ENCODE assay signal across 39 cellular contexts in the genomic region with DNA sequence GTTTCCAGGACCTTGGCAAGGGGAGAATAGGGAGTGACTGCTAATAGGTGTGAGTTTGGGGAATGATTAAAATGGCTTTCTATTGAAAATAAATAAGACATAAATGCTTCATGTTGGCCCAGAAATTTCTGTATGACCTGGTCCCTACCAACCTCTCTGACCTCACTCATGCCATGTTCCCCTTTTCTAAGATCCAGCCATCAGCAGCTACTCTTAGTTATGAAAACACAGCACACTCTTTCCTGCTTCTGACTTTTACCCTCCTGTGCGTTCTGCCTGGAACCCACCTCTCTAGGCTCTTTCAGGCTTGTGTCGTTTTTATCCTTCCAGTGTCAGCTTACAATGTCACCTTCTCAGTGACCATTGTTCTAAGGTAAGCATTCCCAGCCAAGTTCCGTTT. TPM values are rescaled to one million over a fixed set of nuclear protein-coding genes. Genes with fewer than 3 reads are reported as not detected.
"Had no signal": no experiment of that assay in that cellular context is flagged by ENCODE, and none has a peak within 500 bp of the region (broad histone marks: within the 10 kb centered on the region; RNA-seq: fewer than 3 reads in every experiment).

No MANE protein-coding gene starts in this region.

- DNase-seq: activated CD4-positive, alpha-beta memory T cell treated with anti-CD3 and anti-CD28 coated beads, Interleukin-2, amount 10 ng/mL, durations not matched to agents 7 days and 5 days; activated CD4-positive, alpha-beta T cell treated with anti-CD3 and anti-CD28 coated beads for 1 hour; activated CD4-positive, alpha-beta T cell treated with anti-CD3 and anti-CD28 coated beads for 36 hours; activated CD4-positive, alpha-beta T cell treated with anti-CD3 and anti-CD28 coated beads for 48 hours; activated CD4-positive, alpha-beta T cell treated with anti-CD3 and anti-CD28 coated beads, Interleukin-2, amount 10 ng/mL, durations not matched to agents 7 days and 5 days; activated CD4-positive, alpha-beta T cell treated with anti-CD3 and anti-CD28 coated beads, Interleukin-2, amount 50 U/mL, for 48 hours; activated CD4-positive, CD25-positive, alpha-beta regulatory T cell; activated CD8-positive, alpha-beta memory T cell treated with anti-CD3 and anti-CD28 coated beads for 24 hours; activated CD8-positive, alpha-beta memory T cell treated with anti-CD3 and anti-CD28 coated beads, Interleukin-2, amount 10 ng/mL, durations not matched to agents 7 days and 5 days; activated CD8-positive, alpha-beta T cell treated with anti-CD3 and anti-CD28 coated beads, Interleukin-2, amount 10 ng/mL, durations not matched to agents 7 days and 5 days; activated effector memory CD4-positive, alpha-beta T cell treated with anti-CD3 and anti-CD28 coated beads, Interleukin-2, amount 50 U/mL, for 16 hours; activated gamma-delta T cell treated with Interleukin-2 at 50 U/mL for 16 hours; activated naive CD4-positive, alpha-beta T cell; activated naive CD4-positive, alpha-beta T cell treated with anti-CD3 and anti-CD28 coated beads for 36 hours; activated naive CD4-positive, alpha-beta T cell treated with anti-CD3 and anti-CD28 coated beads, Interleukin-2, amount 50 U/mL, for 16 hours; activated naive CD8-positive, alpha-beta T cell treated with anti-CD3 and anti-CD28 coated beads for 36 hours; activated T-cell treated with anti-CD3 and anti-CD28 coated beads for 4 hours; activated T-cell treated with anti-CD3 and anti-CD28 coated beads, Interleukin-2, amount 50 U/mL, for 1 hour; activated T-cell treated with anti-CD3 and anti-CD28 coated beads, Interleukin-2, amount 50 U/mL, for 4 hours; activated T-cell treated with anti-CD3 and anti-CD28 coated beads, Interleukin-2, amount 50 U/mL, for 72 hours; adrenal gland; amniotic stem cell; aorta; body of pancreas; brain microvascular endothelial cell; central memory CD4-positive, alpha-beta T cell; T-helper 1 cell; T-helper 2 cell; T-helper 9 cell had no signal

- H3K4me3 ChIP-seq: adrenal gland, body of pancreas, breast epithelium had no signal

- H3K27me3 ChIP-seq: adrenal gland, body of pancreas, brain microvascular endothelial cell, breast epithelium had no signal

- H3K27ac Mint-ChIP-seq: activated CD4-positive, alpha-beta memory T cell treated with anti-CD3 and anti-CD28 coated beads, Interleukin-2, amount 10 ng/mL, durations not matched to agents 7 days and 5 days; activated CD4-positive, alpha-beta T cell treated with anti-CD3 and anti-CD28 coated beads for 36 hours; activated CD4-positive, alpha-beta T cell treated with anti-CD3 and anti-CD28 coated beads, Interleukin-2, amount 10 ng/mL, durations not matched to agents 7 days and 5 days; activated CD8-positive, alpha-beta memory T cell treated with anti-CD3 and anti-CD28 coated beads, Interleukin-2, amount 10 ng/mL, durations not matched to agents 7 days and 5 days; activated CD8-positive, alpha-beta T cell treated with anti-CD3 and anti-CD28 coated beads, Interleukin-2, amount 10 ng/mL, durations not matched to agents 7 days and 5 days; activated naive CD4-positive, alpha-beta T cell treated with anti-CD3 and anti-CD28 coated beads for 36 hours; activated naive CD4-positive, alpha-beta T cell treated with anti-CD3 and anti-CD28 coated beads, Interleukin-2, amount 50 U/mL, for 72 hours; activated naive CD8-positive, alpha-beta T cell treated with anti-CD3 and anti-CD28 coated beads for 36 hours; activated T-cell treated with anti-CD3 and anti-CD28 coated beads, Interleukin-2, amount 50 U/mL, for 72 hours; activated T-helper 1 cell treated with anti-CD3 and anti-CD28 coated beads, Interleukin-12 subunit alpha, Interleukin-12 subunit beta, Interleukin-2, Interleukin-4 antibody, amounts not matched to agents 30 ng/mL and 10 ng/mL and 1 ng/mL, durations not matched to agents 14 hours and 24 hours and 36 hours; activated T-helper 17 cell treated with anti-CD3 and anti-CD28 coated beads, Interleukin-2, amount 50 U/mL, for 72 hours; T-helper 1 cell treated with Interleukin-12 subunit alpha and Interleukin-12 subunit beta and Interleukin-4 antibody, amounts not matched to agents 30 μg/mL and 1 μg/mL, for 36 hours; T-helper 2 cell treated with Interferon-gamma antibody and Interleukin-4, amounts not matched to agents 5 μg/mL and 100 μg/mL, for 36 hours had no signal

- H3K27me3 Mint-ChIP-seq: activated CD4-positive, alpha-beta memory T cell treated with anti-CD3 and anti-CD28 coated beads, Interleukin-2, amount 10 ng/mL, durations not matched to agents 7 days and 5 days; activated CD4-positive, alpha-beta T cell treated with anti-CD3 and anti-CD28 coated beads for 36 hours; activated CD4-positive, alpha-beta T cell treated with anti-CD3 and anti-CD28 coated beads, Interleukin-2, amount 10 ng/mL, durations not matched to agents 7 days and 5 days; activated naive CD8-positive, alpha-beta T cell treated with anti-CD3 and anti-CD28 coated beads for 36 hours had no signal

- H3K36me3 Mint-ChIP-seq: activated naive CD4-positive, alpha-beta T cell treated with anti-CD3 and anti-CD28 coated beads, Interleukin-2, amount 50 U/mL, for 72 hours; activated naive CD8-positive, alpha-beta T cell treated with anti-CD3 and anti-CD28 coated beads for 36 hours had no signal

- H3K4me3 Mint-ChIP-seq: activated CD4-positive, alpha-beta memory T cell treated with anti-CD3 and anti-CD28 coated beads, Interleukin-2, amount 10 ng/mL, durations not matched to agents 7 days and 5 days; activated CD4-positive, alpha-beta T cell treated with anti-CD3 and anti-CD28 coated beads for 36 hours; activated CD4-positive, alpha-beta T cell treated with anti-CD3 and anti-CD28 coated beads, Interleukin-2, amount 10 ng/mL, durations not matched to agents 7 days and 5 days; activated CD8-positive, alpha-beta memory T cell treated with anti-CD3 and anti-CD28 coated beads, Interleukin-2, amount 10 ng/mL, durations not matched to agents 7 days and 5 days; activated CD8-positive, alpha-beta T cell treated with anti-CD3 and anti-CD28 coated beads, Interleukin-2, amount 10 ng/mL, durations not matched to agents 7 days and 5 days; activated naive CD4-positive, alpha-beta T cell treated with anti-CD3 and anti-CD28 coated beads for 36 hours; activated naive CD8-positive, alpha-beta T cell treated with anti-CD3 and anti-CD28 coated beads for 36 hours; activated T-cell treated with anti-CD3 and anti-CD28 coated beads, Interleukin-2, amount 50 U/mL, for 4 hours; activated T-cell treated with anti-CD3 and anti-CD28 coated beads, Interleukin-2, amount 50 U/mL, for 72 hours; activated T-helper 1 cell treated with anti-CD3 and anti-CD28 coated beads, Interleukin-12 subunit alpha, Interleukin-12 subunit beta, Interleukin-2, Interleukin-4 antibody, amounts not matched to agents 30 ng/mL and 10 ng/mL and 1 ng/mL, durations not matched to agents 14 hours and 24 hours and 36 hours; activated T-helper 17 cell treated with anti-CD3 and anti-CD28 coated beads, Interleukin-2, amount 50 U/mL, for 72 hours; T-helper 1 cell treated with Interleukin-12 subunit alpha and Interleukin-12 subunit beta and Interleukin-4 antibody, amounts not matched to agents 30 μg/mL and 1 μg/mL, for 36 hours; T-helper 2 cell treated with Interferon-gamma antibody and Interleukin-4, amounts not matched to agents 5 μg/mL and 100 μg/mL, for 36 hours had no signal

- H3K9me3 Mint-ChIP-seq: activated CD4-positive, alpha-beta memory T cell treated with anti-CD3 and anti-CD28 coated beads, Interleukin-2, amount 10 ng/mL, durations not matched to agents 7 days and 5 days; activated naive CD4-positive, alpha-beta T cell treated with anti-CD3 and anti-CD28 coated beads for 36 hours; activated T-cell treated with anti-CD3 and anti-CD28 coated beads, Interleukin-2, amount 50 U/mL, for 4 hours; activated T-helper 1 cell treated with anti-CD3 and anti-CD28 coated beads, Interleukin-12 subunit alpha, Interleukin-12 subunit beta, Interleukin-2, Interleukin-4 antibody, amounts not matched to agents 30 ng/mL and 10 ng/mL and 1 ng/mL, durations not matched to agents 14 hours and 24 hours and 36 hours; activated T-helper 17 cell treated with anti-CD3 and anti-CD28 coated beads, Interleukin-2, amount 50 U/mL, for 72 hours; T-helper 1 cell treated with Interleukin-12 subunit alpha and Interleukin-12 subunit beta and Interleukin-4 antibody, amounts not matched to agents 30 μg/mL and 1 μg/mL, for 36 hours; T-helper 2 cell treated with Interferon-gamma antibody and Interleukin-4, amounts not matched to agents 5 μg/mL and 100 μg/mL, for 36 hours had no signal

- H3K4me1 ChIP-seq: adrenal gland, body of pancreas, breast epithelium had no signal

- H3K36me3 ChIP-seq: adrenal gland, brain microvascular endothelial cell, breast epithelium had no signal

- H3K9me3 ChIP-seq: adrenal gland, body of pancreas, breast epithelium had no signal

- ATAC-seq: activated CD4-positive, alpha-beta T cell treated with anti-CD3 and anti-CD28 coated beads for 36 hours; activated CD4-positive, CD25-positive, alpha-beta regulatory T cell treated with anti-CD3 and anti-CD28 coated beads, Interleukin-2, amount 50 U/mL, for 24 hours; activated CD8-positive, alpha-beta memory T cell treated with anti-CD3 and anti-CD28 coated beads, Interleukin-2, amount 10 ng/mL, durations not matched to agents 7 days and 5 days; activated CD8-positive, alpha-beta T cell treated with anti-CD3 and anti-CD28 coated beads, Interleukin-2, amount 10 ng/mL, durations not matched to agents 7 days and 5 days; activated naive CD4-positive, alpha-beta T cell treated with anti-CD3 and anti-CD28 coated beads, Interleukin-2, amount 50 U/mL, for 72 hours; activated T-cell treated with anti-CD3 and anti-CD28 coated beads, Interleukin-2, amount 50 U/mL, for 4 hours; activated T-cell treated with anti-CD3 and anti-CD28 coated beads, Interleukin-2, amount 50 U/mL, for 72 hours; activated T-helper 17 cell treated with anti-CD3 and anti-CD28 coated beads, Interleukin-2, amount 50 U/mL, for 72 hours; body of pancreas had no signal

- H3K27ac ChIP-seq: adrenal gland, body of pancreas, brain microvascular endothelial cell, breast epithelium, VCaP had no signal

- H3K4me1 Mint-ChIP-seq: activated T-helper 17 cell treated with anti-CD3 and anti-CD28 coated beads, Interleukin-2, amount 50 U/mL, for 72 hours had no signal

RNA-seq across cellular contexts. Expression of a gene that starts 14.8 kb away (rescaled TPM):
- total RNA-seq: activated CD4-positive, alpha-beta memory T cell treated with anti-CD3 and anti-CD28 coated beads, Interleukin-2, amount 10 ng/mL, durations not matched to agents 7 days and 5 days; activated CD4-positive, alpha-beta T cell treated with anti-CD3 and anti-CD28 coated beads for 36 hours; activated CD4-positive, alpha-beta T cell treated with anti-CD3 and anti-CD28 coated beads, Interleukin-2, amount 10 ng/mL, durations not matched to agents 7 days and 5 days; activated CD8-positive, alpha-beta memory T cell treated with anti-CD3 and anti-CD28 coated beads, Interleukin-2, amount 10 ng/mL, durations not matched to agents 7 days and 5 days; activated CD8-positive, alpha-beta T cell treated with anti-CD3 and anti-CD28 coated beads, Interleukin-2, amount 10 ng/mL, durations not matched to agents 7 days and 5 days; activated naive CD4-positive, alpha-beta T cell treated with anti-CD3 and anti-CD28 coated beads for 36 hours; activated naive CD4-positive, alpha-beta T cell treated with anti-CD3 and anti-CD28 coated beads, Interleukin-2, amount 50 U/mL, for 72 hours; activated naive CD8-positive, alpha-beta T cell treated with anti-CD3 and anti-CD28 coated beads for 36 hours; activated T-cell treated with anti-CD3 and anti-CD28 coated beads, Interleukin-2, amount 50 U/mL, for 4 hours; activated T-cell treated with anti-CD3 and anti-CD28 coated beads, Interleukin-2, amount 50 U/mL, for 72 hours; activated T-helper 1 cell treated with anti-CD3 and anti-CD28 coated beads, Interleukin-12 subunit alpha, Interleukin-12 subunit beta, Interleukin-2, Interleukin-4 antibody, amounts not matched to agents 30 ng/mL and 10 ng/mL and 1 ng/mL, durations not matched to agents 14 hours and 24 hours and 36 hours; activated T-helper 17 cell treated with anti-CD3 and anti-CD28 coated beads, Interleukin-2, amount 50 U/mL, for 72 hours; body of pancreas; cerebellum had no signal

RNA-seq across cellular contexts. Expression of a gene that starts 25.2 kb away (rescaled TPM):
- total RNA-seq: activated CD4-positive, alpha-beta memory T cell treated with anti-CD3 and anti-CD28 coated beads, Interleukin-2, amount 10 ng/mL, durations not matched to agents 7 days and 5 days; activated CD4-positive, alpha-beta T cell treated with anti-CD3 and anti-CD28 coated beads for 36 hours; activated CD4-positive, alpha-beta T cell treated with anti-CD3 and anti-CD28 coated beads, Interleukin-2, amount 10 ng/mL, durations not matched to agents 7 days and 5 days; activated CD8-positive, alpha-beta memory T cell treated with anti-CD3 and anti-CD28 coated beads, Interleukin-2, amount 10 ng/mL, durations not matched to agents 7 days and 5 days; activated CD8-positive, alpha-beta T cell treated with anti-CD3 and anti-CD28 coated beads, Interleukin-2, amount 10 ng/mL, durations not matched to agents 7 days and 5 days; activated naive CD4-positive, alpha-beta T cell treated with anti-CD3 and anti-CD28 coated beads for 36 hours; activated naive CD4-positive, alpha-beta T cell treated with anti-CD3 and anti-CD28 coated beads, Interleukin-2, amount 50 U/mL, for 72 hours; activated naive CD8-positive, alpha-beta T cell treated with anti-CD3 and anti-CD28 coated beads for 36 hours; activated T-cell treated with anti-CD3 and anti-CD28 coated beads, Interleukin-2, amount 50 U/mL, for 72 hours; activated T-helper 17 cell treated with anti-CD3 and anti-CD28 coated beads, Interleukin-2, amount 50 U/mL, for 72 hours had no signal

RNA-seq across cellular contexts. Expression of a gene that starts 25.3 kb away (rescaled TPM):
- total RNA-seq: activated CD4-positive, alpha-beta memory T cell treated with anti-CD3 and anti-CD28 coated beads, Interleukin-2, amount 10 ng/mL, durations not matched to agents 7 days and 5 days; activated CD4-positive, alpha-beta T cell treated with anti-CD3 and anti-CD28 coated beads for 36 hours; activated CD4-positive, alpha-beta T cell treated with anti-CD3 and anti-CD28 coated beads, Interleukin-2, amount 10 ng/mL, durations not matched to agents 7 days and 5 days; activated CD8-positive, alpha-beta memory T cell treated with anti-CD3 and anti-CD28 coated beads, Interleukin-2, amount 10 ng/mL, durations not matched to agents 7 days and 5 days; activated CD8-positive, alpha-beta T cell treated with anti-CD3 and anti-CD28 coated beads, Interleukin-2, amount 10 ng/mL, durations not matched to agents 7 days and 5 days; activated naive CD4-positive, alpha-beta T cell treated with anti-CD3 and anti-CD28 coated beads for 36 hours; activated naive CD4-positive, alpha-beta T cell treated with anti-CD3 and anti-CD28 coated beads, Interleukin-2, amount 50 U/mL, for 72 hours; activated naive CD8-positive, alpha-beta T cell treated with anti-CD3 and anti-CD28 coated beads for 36 hours; activated T-cell treated with anti-CD3 and anti-CD28 coated beads, Interleukin-2, amount 50 U/mL, for 4 hours; activated T-cell treated with anti-CD3 and anti-CD28 coated beads, Interleukin-2, amount 50 U/mL, for 72 hours; activated T-helper 1 cell treated with anti-CD3 and anti-CD28 coated beads, Interleukin-12 subunit alpha, Interleukin-12 subunit beta, Interleukin-2, Interleukin-4 antibody, amounts not matched to agents 30 ng/mL and 10 ng/mL and 1 ng/mL, durations not matched to agents 14 hours and 24 hours and 36 hours; activated T-helper 17 cell treated with anti-CD3 and anti-CD28 coated beads, Interleukin-2, amount 50 U/mL, for 72 hours; astrocyte; body of pancreas had no signal

RNA-seq across cellular contexts. Expression of a gene that starts 31.4 kb away (rescaled TPM):
- total RNA-seq: activated CD4-positive, alpha-beta memory T cell treated with anti-CD3 and anti-CD28 coated beads, Interleukin-2, amount 10 ng/mL, durations not matched to agents 7 days and 5 days; activated CD4-positive, alpha-beta T cell treated with anti-CD3 and anti-CD28 coated beads for 36 hours; activated CD4-positive, alpha-beta T cell treated with anti-CD3 and anti-CD28 coated beads, Interleukin-2, amount 10 ng/mL, durations not matched to agents 7 days and 5 days; activated CD8-positive, alpha-beta memory T cell treated with anti-CD3 and anti-CD28 coated beads, Interleukin-2, amount 10 ng/mL, durations not matched to agents 7 days and 5 days; activated CD8-positive, alpha-beta T cell treated with anti-CD3 and anti-CD28 coated beads, Interleukin-2, amount 10 ng/mL, durations not matched to agents 7 days and 5 days; activated naive CD4-positive, alpha-beta T cell treated with anti-CD3 and anti-CD28 coated beads for 36 hours; activated naive CD4-positive, alpha-beta T cell treated with anti-CD3 and anti-CD28 coated beads, Interleukin-2, amount 50 U/mL, for 72 hours; activated naive CD8-positive, alpha-beta T cell treated with anti-CD3 and anti-CD28 coated beads for 36 hours; activated T-cell treated with anti-CD3 and anti-CD28 coated beads, Interleukin-2, amount 50 U/mL, for 4 hours; activated T-cell treated with anti-CD3 and anti-CD28 coated beads, Interleukin-2, amount 50 U/mL, for 72 hours; activated T-helper 1 cell treated with anti-CD3 and anti-CD28 coated beads, Interleukin-12 subunit alpha, Interleukin-12 subunit beta, Interleukin-2, Interleukin-4 antibody, amounts not matched to agents 30 ng/mL and 10 ng/mL and 1 ng/mL, durations not matched to agents 14 hours and 24 hours and 36 hours; activated T-helper 17 cell treated with anti-CD3 and anti-CD28 coated beads, Interleukin-2, amount 50 U/mL, for 72 hours; astrocyte; body of pancreas; breast epithelium had no signal
